13 cellular contexts compared by ENCODE assay signal in genomic region chr2:35343135-35343534, GRCh38.
DNase-seq lines count a peak whose midpoint lies in the region; ATAC-seq and TF ChIP-seq lines count a peak whose summit lies in the region.
"Had no signal": no experiment of that assay in that cellular context is flagged by ENCODE, and none has a peak within 500 bp of the region (broad histone marks: within the 10 kb centered on the region; RNA-seq: fewer than 3 reads in every experiment).

No MANE protein-coding gene starts in this region.

- TF ChIP-seq CTCF in GM12872 (IDR thresholded peaks at IDR 0.05; ENCODE audit: insufficient read depth, low read depth, low read length), result peak; percentile 60
- peak; percentile 25; the same call in 1 of the 2 replicates for TF ChIP-seq CTCF in VCaP (conservative IDR thresholded peaks at IDR 0.05)
- TF ChIP-seq CTCF in neural crest cell (conservative IDR thresholded peaks at IDR 0.05), result peak; percentile 51

- H3K36me3 ChIP-seq in naive thymus-derived CD4-positive, alpha-beta T cell (ENCODE audit: control insufficient read depth in 2 of 3, insufficient read depth in 3 of 3, low read length in 3 of 3), result no peaks in the 10 kb centered on the region
- H3K36me3 ChIP-seq: suprapubic skin had no signal

- peak; percentile 42; the same call in 1 of the 2 replicates for TF ChIP-seq RAD21 in Ishikawa (IDR thresholded peaks at IDR 0.05; ENCODE audit: low read depth)

- no peaks in the 10 kb centered on the region for H3K9me3 Mint-ChIP-seq in neural crest cell
- peaks cover 0 to 9% (median 4%) of the 10 kb centered on the region in 11 donors for H3K9me3 Mint-ChIP-seq in naive thymus-derived CD4-positive, alpha-beta T cell

- H3K27me3 ChIP-seq in naive thymus-derived CD4-positive, alpha-beta T cell (ENCODE audit: control insufficient read depth in 2 of 2, insufficient read depth in 2 of 2, low read length in 2 of 2), result no peaks in the 10 kb centered on the region
- H3K27me3 ChIP-seq: dorsolateral prefrontal cortex, suprapubic skin had no signal

- no peak for TF ChIP-seq EP300 in Ishikawa (IDR thresholded peaks at IDR 0.05; ENCODE audit: borderline replicate concordance)

- no peak overlapping the region for H3K27ac Mint-ChIP-seq in neural crest cell (ENCODE audit: unreplicated experiment)
- H3K27ac Mint-ChIP-seq in naive thymus-derived CD4-positive, alpha-beta T cell, result no peak overlapping the region
- H3K27ac Mint-ChIP-seq: naive thymus-derived CD8-positive, alpha-beta T cell had no signal

- H3K4me1 ChIP-seq in naive thymus-derived CD4-positive, alpha-beta T cell (ENCODE audit: control insufficient read depth in 2 of 2, insufficient read depth in 2 of 2, low read length in 2 of 2), result no peaks in the 10 kb centered on the region
- H3K4me1 ChIP-seq: suprapubic skin had no signal

- intact Hi-C loops in naive thymus-derived CD4-positive, alpha-beta T cell (cut with micrococcal nuclease), result no loop called here

- DNase-seq in neural crest cell (ENCODE audit: low read depth, low spot score), result peak; percentile 4
- DNase-seq in activated gamma-delta T cell (lab: John Stamatoyannopoulos, UW), result no peak
- DNase-seq in naive thymus-derived CD4-positive, alpha-beta T cell, result no peak
- no peak for DNase-seq in DMS153 (lab: John Stamatoyannopoulos, UW)
- DNase-seq: activated CD8-positive, alpha-beta memory T cell treated with anti-CD3 and anti-CD28 coated beads, Interleukin-2, amount 50 U/mL, for 4 hours; dorsolateral prefrontal cortex; naive thymus-derived CD8-positive, alpha-beta T cell; NCI-H2171; small intestine had no signal

- H3K36me3 Mint-ChIP-seq in neural crest cell (ENCODE audit: low read depth), result no peaks in the 10 kb centered on the region
- H3K36me3 Mint-ChIP-seq in naive thymus-derived CD4-positive, alpha-beta T cell, result no peaks in the 10 kb centered on the region
- H3K36me3 Mint-ChIP-seq: naive thymus-derived CD8-positive, alpha-beta T cell had no signal

- H3K4me1 Mint-ChIP-seq in neural crest cell, result no peaks in the 10 kb centered on the region
- no peaks in the 10 kb centered on the region for H3K4me1 Mint-ChIP-seq in naive thymus-derived CD4-positive, alpha-beta T cell
- H3K4me1 Mint-ChIP-seq: naive thymus-derived CD8-positive, alpha-beta T cell had no signal

- H3K4me3 Mint-ChIP-seq in neural crest cell, result no peak overlapping the region
- H3K4me3 Mint-ChIP-seq in naive thymus-derived CD4-positive, alpha-beta T cell, result no peak overlapping the region

- H3K27ac ChIP-seq in VCaP, result no peak overlapping the region
- no peak overlapping the region for H3K27ac ChIP-seq in naive thymus-derived CD4-positive, alpha-beta T cell (ENCODE audit: low read depth, low read length)
- H3K27ac ChIP-seq: dorsolateral prefrontal cortex, suprapubic skin had no signal

- ATAC-seq in naive thymus-derived CD4-positive, alpha-beta T cell, result no peak
- ATAC-seq: naive thymus-derived CD8-positive, alpha-beta T cell had no signal

- H3K27me3 Mint-ChIP-seq in neural crest cell (ENCODE audit: low read depth), result no peaks in the 10 kb centered on the region
- H3K27me3 Mint-ChIP-seq in naive thymus-derived CD4-positive, alpha-beta T cell, result no peaks in the 10 kb centered on the region
- H3K27me3 Mint-ChIP-seq: naive thymus-derived CD8-positive, alpha-beta T cell had no signal

- H3K9me3 ChIP-seq in naive thymus-derived CD4-positive, alpha-beta T cell (ENCODE audit: control insufficient read depth in 2 of 3, low read length in 3 of 3), result peaks cover 0 to 7% (median 0%) of the 10 kb centered on the region in 3 experiments

- H3K4me3 ChIP-seq in naive thymus-derived CD4-positive, alpha-beta T cell (ENCODE audit: low read length), result no peak overlapping the region
- H3K4me3 ChIP-seq: dorsolateral prefrontal cortex, suprapubic skin had no signal

- POLR2A ChIA-PET in naive thymus-derived CD4-positive, alpha-beta T cell (lab: Charles Lee), result no interaction called here

- CTCF ChIA-PET in naive thymus-derived CD4-positive, alpha-beta T cell (lab: Charles Lee), result no interaction called here

TF ChIP-seq in Ishikawa, 13 proteins besides CTCF, POLR2A, EP300 and RAD21:
- TF ChIP-seq TCF12 (IDR thresholded peaks at IDR 0.05; ENCODE audit: low read depth), result no peak
- TF ChIP-seq REST (IDR thresholded peaks at IDR 0.05; ENCODE audit: low read depth), result no peak
- TF ChIP-seq MAX (IDR thresholded peaks at IDR 0.05), result no peak
- no peak for TF ChIP-seq YY1 (IDR thresholded peaks at IDR 0.05; ENCODE audit: low read depth)
- no peak for TF ChIP-seq FOXM1 (IDR thresholded peaks at IDR 0.05; ENCODE audit: borderline replicate concordance, low read depth)
- TF ChIP-seq CEBPB (IDR thresholded peaks at IDR 0.05), result no peak
- no peak for TF ChIP-seq ZBTB7A (IDR thresholded peaks at IDR 0.05; ENCODE audit: low read depth)
- no peak for TF ChIP-seq TAF1 (IDR thresholded peaks at IDR 0.05; ENCODE audit: low read depth)
- TF ChIP-seq EGR1 (IDR thresholded peaks at IDR 0.05), result no peak
- no peak for TF ChIP-seq CREB1 (IDR thresholded peaks at IDR 0.05; ENCODE audit: low read depth)
- no peak for TF ChIP-seq NFIC (IDR thresholded peaks at IDR 0.05)
- TF ChIP-seq TEAD4 (IDR thresholded peaks at IDR 0.05), result no peak
- TF ChIP-seq USF1 (IDR thresholded peaks at IDR 0.05), result no peak
